Comparison of ENCODE assay signal across 27 cellular contexts in genomic region chr10:117783698-117784395, GRCh38.
"Had no signal": no experiment of that assay in that cellular context is flagged by ENCODE, and none has a peak within 500 bp of the region (broad histone marks: within the 10 kb centered on the region; RNA-seq: fewer than 3 reads in every experiment).

No MANE protein-coding gene starts in this region.

- H3K9me3 Mint-ChIP-seq: immature natural killer cell; stimulated activated naive CD8-positive, alpha-beta T cell treated with anti-CD3 and anti-CD28 coated beads, Interleukin-15, Interleukin-2, amounts not matched to agents 100 ng/mL and 50 ng/mL, for 24 hours had no signal

- H3K4me3 Mint-ChIP-seq: immature natural killer cell; memory B cell; natural killer cell; stimulated activated naive B cell treated with anti-CD40 and anti-IgM and Interleukin-4, amounts not matched to agents 10 μg/mL and 1 μg/mL and 100 μg/mL, for 72 hours; stimulated activated naive CD8-positive, alpha-beta T cell treated with anti-CD3 and anti-CD28 coated beads, Interleukin-15, Interleukin-2, amounts not matched to agents 100 ng/mL and 50 ng/mL, for 24 hours had no signal

- H3K36me3 ChIP-seq: esophagus squamous epithelium, neutrophil, right atrium auricular region, sigmoid colon, thoracic aorta, tibial nerve, upper lobe of left lung, uterus had no signal

- H3K4me3 ChIP-seq: coronary artery, esophagus squamous epithelium, lung, right atrium auricular region, sigmoid colon, thoracic aorta, tibial nerve, upper lobe of left lung, uterus had no signal

- H2AFZ ChIP-seq: parathyroid adenoma had no signal

- DNase-seq: dermis blood vessel endothelial cell; effector memory CD4-positive, alpha-beta T cell; erythroblast; esophagus squamous epithelium; foreskin melanocyte; glutamatergic neuron; immature natural killer cell; islet precursor cell; natural killer cell; sigmoid colon; stimulated activated CD4-positive, alpha-beta T cell treated with anti-CD3 and anti-CD28 coated beads, Interleukin-2, amount 100 ng/mL, for 24 hours; stimulated activated CD4-positive, alpha-beta T cell treated with anti-CD3 and anti-CD28 coated beads, Interleukin-4, amount 100 ng/mL, for 4 hours; stimulated activated naive B cell treated with anti-CD40 and anti-IgM and Interleukin-4, amounts not matched to agents 10 μg/mL and 1 μg/mL and 100 μg/mL, for 72 hours; uterus had no signal

- H3K4me1 Mint-ChIP-seq: memory B cell; natural killer cell; stimulated activated naive B cell treated with anti-CD40 and anti-IgM and Interleukin-4, amounts not matched to agents 10 μg/mL and 1 μg/mL and 100 μg/mL, for 72 hours had no signal

- H3K9ac ChIP-seq: parathyroid adenoma had no signal

- H3K79me2 ChIP-seq: parathyroid adenoma had no signal

- H3K4me1 ChIP-seq: esophagus squamous epithelium, parathyroid adenoma, right atrium auricular region, sigmoid colon, tibial nerve, uterus had no signal

- H3K27ac Mint-ChIP-seq: immature natural killer cell; memory B cell; natural killer cell; progenitor cell of endocrine pancreas; stimulated activated naive B cell treated with anti-CD40 and anti-IgM and Interleukin-4, amounts not matched to agents 10 μg/mL and 1 μg/mL and 100 μg/mL, for 72 hours; stimulated activated naive CD8-positive, alpha-beta T cell treated with anti-CD3 and anti-CD28 coated beads, Interleukin-15, Interleukin-2, amounts not matched to agents 100 ng/mL and 50 ng/mL, for 24 hours had no signal

- H3K36me3 Mint-ChIP-seq: immature natural killer cell; memory B cell; natural killer cell; stimulated activated naive B cell treated with anti-CD40 and anti-IgM and Interleukin-4, amounts not matched to agents 10 μg/mL and 1 μg/mL and 100 μg/mL, for 72 hours had no signal

- FAIRE-seq: endometrium had no signal

- ATAC-seq: left lobe of liver; natural killer cell; stimulated activated naive B cell treated with anti-CD40 and anti-IgM and Interleukin-4, amounts not matched to agents 10 μg/mL and 1 μg/mL and 100 μg/mL, for 72 hours had no signal

- H3K9me3 ChIP-seq: esophagus squamous epithelium, neutrophil, right atrium auricular region, sigmoid colon, thoracic aorta, tibial nerve, upper lobe of left lung, uterus had no signal

- H3K27me3 ChIP-seq: esophagus squamous epithelium, right atrium auricular region, sigmoid colon, tibial nerve, upper lobe of left lung, uterus had no signal

- H3K27ac ChIP-seq: coronary artery, esophagus squamous epithelium, neutrophil, parathyroid adenoma, right atrium auricular region, sigmoid colon, thoracic aorta, tibial nerve, upper lobe of left lung, uterus had no signal
